In genomic region chr9:3875371-3876132, GRCh38 we compare ENCODE assay signal across 10 cellular contexts.
DNase-seq lines count a peak whose midpoint lies in the region; ATAC-seq and TF ChIP-seq lines count a peak whose summit lies in the region.
"Had no signal": no experiment of that assay in that cellular context is flagged by ENCODE, and none has a peak within 500 bp of the region (broad histone marks: within the 10 kb centered on the region; RNA-seq: fewer than 3 reads in every experiment).

No MANE protein-coding gene starts in this region.

- peak; percentile 99 for DNase-seq in ELR (ENCODE audit: low read depth)
- peak; percentile 92 for DNase-seq in NCI-H460 (ENCODE audit: extremely low read depth, low read depth)
- peak; percentile 78 to 96 for DNase-seq in cardiac fibroblast (ENCODE audit: low read depth in 2 of 2)
- DNase-seq in myocyte (ENCODE audit: low read depth): peak; percentile 78
- no peak for DNase-seq in NCI-H1105 (lab: John Stamatoyannopoulos, UW)
- no peak for DNase-seq in activated CD4-positive, alpha-beta T cell treated with anti-CD3 and anti-CD28 coated beads, Interleukin-2, amount 50 U/mL, for 4 hours
- DNase-seq in activated CD4-positive, alpha-beta T cell treated with anti-CD3 and anti-CD28 coated beads, Interleukin-2, amount 50 U/mL, for 1 hour: no peak
- DNase-seq: amygdala, nephron progenitor cell had no signal

- ATAC-seq in GM19455 (IDR thresholded peaks at IDR 0.05; ENCODE audit: unreplicated experiment): no peak

- H3K4me3 ChIP-seq in cardiac fibroblast (replicated peaks in 1 of 2; ENCODE audit: low read depth in 2 of 2, low read length in 2 of 2): no peak overlapping the region

- TF ChIP-seq CTCF in cardiac fibroblast (IDR thresholded peaks at IDR 0.05; ENCODE audit: low read depth, low read length): no peak

Comparison
In these comparisons a context has a peak if more than half of its experiments do, and no peak if none do; other contexts are left out.
1. DNase-seq: peak in ELR (single experiment), NCI-H460 (single experiment), cardiac fibroblast (2 of 2) and myocyte (single experiment); none in NCI-H1105 (single experiment), activated CD4-positive, alpha-beta T cell treated with anti-CD3 and anti-CD28 coated beads, Interleukin-2, amount 50 U/mL, for 4 hours (0 of 2) and activated CD4-positive, alpha-beta T cell treated with anti-CD3 and anti-CD28 coated beads, Interleukin-2, amount 50 U/mL, for 1 hour (single experiment).